15 cellular contexts compared by ENCODE assay signal in the genomic region with DNA sequence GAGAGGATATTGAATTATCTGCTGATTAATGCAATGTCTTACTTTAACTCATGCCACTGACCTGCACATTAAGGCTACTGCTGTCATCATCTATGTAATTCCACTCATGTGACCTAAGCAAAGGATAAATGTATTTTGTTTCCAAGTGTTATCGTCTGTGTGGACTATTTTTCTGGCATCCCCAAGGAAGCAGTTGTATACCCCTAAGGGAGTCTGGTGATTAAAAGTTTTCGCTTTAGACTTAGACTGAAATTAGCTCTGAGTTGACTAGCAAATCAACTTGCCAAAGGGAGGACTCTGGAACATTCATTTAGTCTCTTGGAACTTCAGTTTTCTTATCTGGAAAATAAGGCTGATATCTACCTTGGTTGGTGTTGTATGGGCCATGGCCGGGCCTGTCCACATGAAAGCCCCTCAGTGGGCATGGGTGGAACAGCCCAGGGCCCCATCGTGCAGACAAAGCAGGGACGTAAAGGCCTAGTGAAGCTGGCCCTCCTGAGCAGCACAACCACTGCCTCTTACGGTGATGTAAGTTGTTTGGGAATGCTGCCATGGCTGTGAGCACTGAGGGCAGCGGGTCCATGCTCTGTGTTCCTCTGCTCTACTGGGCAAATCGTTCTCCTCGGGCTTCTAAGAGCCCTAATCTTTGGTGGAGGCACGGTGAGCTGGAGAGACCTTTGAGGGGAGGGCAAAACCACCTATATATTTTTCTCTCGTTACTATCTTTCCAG.
"Had no signal": no experiment of that assay in that cellular context is flagged by ENCODE, and none has a peak within 500 bp of the region (broad histone marks: within the 10 kb centered on the region; RNA-seq: fewer than 3 reads in every experiment).

No MANE protein-coding gene starts in this region.

- H3K27me3 Mint-ChIP-seq: activated naive CD8-positive, alpha-beta T cell; T-cell had no signal

- H3K9me3 Mint-ChIP-seq: activated T-cell treated with anti-CD3 and anti-CD28 coated beads, Interleukin-2, amount 50 U/mL, for 4 hours; natural killer cell; T-cell had no signal

- H3K9me3 ChIP-seq: esophagus squamous epithelium, gastrocnemius medialis, tibial nerve had no signal

- H3K27me3 ChIP-seq: esophagus squamous epithelium, gastrocnemius medialis, tibial nerve had no signal

- H3K36me3 Mint-ChIP-seq: activated CD8-positive, alpha-beta memory T cell treated with anti-CD3 and anti-CD28 coated beads, Interleukin-2, amount 10 ng/mL, durations not matched to agents 7 days and 5 days; natural killer cell had no signal

- ATAC-seq: activated CD8-positive, alpha-beta memory T cell treated with anti-CD3 and anti-CD28 coated beads, Interleukin-2, amount 10 ng/mL, durations not matched to agents 7 days and 5 days; activated T-cell treated with anti-CD3 and anti-CD28 coated beads, Interleukin-2, amount 50 U/mL, for 4 hours; gastrocnemius medialis; natural killer cell; T-cell had no signal

- DNase-seq: activated CD4-positive, alpha-beta T cell treated with anti-CD3 and anti-CD28 coated beads for 1 hour; activated CD4-positive, alpha-beta T cell treated with anti-CD3 and anti-CD28 coated beads, Interleukin-2, amount 50 U/mL, for 48 hours; activated CD8-positive, alpha-beta memory T cell treated with anti-CD3 and anti-CD28 coated beads, Interleukin-2, amount 10 ng/mL, durations not matched to agents 7 days and 5 days; activated gamma-delta T cell; activated T-cell treated with anti-CD3 and anti-CD28 coated beads, Interleukin-2, amount 50 U/mL, for 4 hours; esophagus squamous epithelium; gastrocnemius medialis; kidney glomerular epithelial cell; natural killer cell; stimulated activated CD4-positive, alpha-beta T cell treated with anti-CD3 and anti-CD28 coated beads, Interleukin-4, amount 100 ng/mL, for 4 hours; T-cell; T1000 had no signal

- H3K27ac ChIP-seq: esophagus squamous epithelium, gastrocnemius medialis, SK-N-MC, tibial nerve had no signal

- H3K4me3 ChIP-seq: esophagus squamous epithelium, gastrocnemius medialis, SK-N-MC, tibial nerve had no signal

- H3K4me3 Mint-ChIP-seq: activated CD8-positive, alpha-beta memory T cell treated with anti-CD3 and anti-CD28 coated beads, Interleukin-2, amount 10 ng/mL, durations not matched to agents 7 days and 5 days; activated naive CD8-positive, alpha-beta T cell; activated T-cell treated with anti-CD3 and anti-CD28 coated beads, Interleukin-2, amount 50 U/mL, for 4 hours; natural killer cell; T-cell had no signal

- H3K27ac Mint-ChIP-seq: activated CD8-positive, alpha-beta memory T cell treated with anti-CD3 and anti-CD28 coated beads, Interleukin-2, amount 10 ng/mL, durations not matched to agents 7 days and 5 days; activated naive CD8-positive, alpha-beta T cell; natural killer cell; T-cell had no signal

- H3K4me1 ChIP-seq: esophagus squamous epithelium, gastrocnemius medialis had no signal
